ENCODE assay signal across 8 cellular contexts in the genomic region with DNA sequence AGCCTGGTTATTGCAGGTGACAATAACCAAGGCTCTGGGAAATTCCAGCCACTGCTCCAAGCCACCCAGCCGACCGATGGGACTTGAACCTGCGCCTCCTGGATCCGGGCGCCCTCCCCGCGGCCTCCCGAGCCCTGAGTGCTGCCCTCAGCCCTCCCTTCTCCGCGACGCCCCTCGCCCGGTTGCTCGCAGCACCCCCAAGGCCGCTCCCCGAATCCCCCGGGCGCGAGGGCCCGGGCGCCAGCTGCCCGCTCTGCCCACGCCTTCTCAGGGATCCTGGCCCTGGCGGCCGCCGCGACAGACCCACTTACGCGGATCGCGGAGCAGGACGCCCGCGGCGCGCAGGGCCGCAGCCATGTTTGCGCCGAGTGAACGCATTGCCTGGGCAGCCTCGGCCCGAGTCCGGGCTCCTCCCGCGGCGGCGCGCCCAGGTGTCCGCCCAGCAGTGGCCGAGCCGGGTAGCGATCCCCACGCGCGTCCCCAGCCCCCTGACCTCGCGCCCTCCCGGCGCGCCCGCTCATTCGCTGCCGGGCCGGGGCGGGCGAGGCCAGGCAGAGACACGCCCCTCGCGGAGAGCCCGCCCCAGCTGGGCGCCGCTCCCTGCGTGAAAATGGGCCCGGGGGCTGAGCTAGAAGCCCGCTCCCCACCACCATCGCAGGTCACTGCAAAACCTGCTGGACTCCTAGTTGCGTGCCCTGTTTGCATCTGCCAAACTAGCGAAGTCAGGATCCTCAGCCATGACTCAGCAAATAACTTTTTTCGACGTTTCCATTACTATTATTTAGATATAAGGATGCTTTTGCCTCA. TPM values are rescaled to one million over a fixed set of nuclear protein-coding genes. Genes with fewer than 3 reads are reported as not detected.
DNase-seq lines count a peak whose midpoint lies in the region; ATAC-seq and TF ChIP-seq lines count a peak whose summit lies in the region.

A gene with protein sequence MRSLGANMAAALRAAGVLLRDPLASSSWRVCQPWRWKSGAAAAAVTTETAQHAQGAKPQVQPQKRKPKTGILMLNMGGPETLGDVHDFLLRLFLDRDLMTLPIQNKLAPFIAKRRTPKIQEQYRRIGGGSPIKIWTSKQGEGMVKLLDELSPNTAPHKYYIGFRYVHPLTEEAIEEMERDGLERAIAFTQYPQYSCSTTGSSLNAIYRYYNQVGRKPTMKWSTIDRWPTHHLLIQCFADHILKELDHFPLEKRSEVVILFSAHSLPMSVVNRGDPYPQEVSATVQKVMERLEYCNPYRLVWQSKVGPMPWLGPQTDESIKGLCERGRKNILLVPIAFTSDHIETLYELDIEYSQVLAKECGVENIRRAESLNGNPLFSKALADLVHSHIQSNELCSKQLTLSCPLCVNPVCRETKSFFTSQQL (minus strand): TSS at position 460 of the 807 bp plus-strand sequence. CDS start 82 bp downstream, at position 378.

- peak within 1 kb of the TSS; percentile 86 for H3K4me3 Mint-ChIP-seq in activated B cell treated with CpG ODN at 0.5 μM for 24 hours

- TF ChIP-seq CTCF in activated B cell treated with CpG ODN at 0.5 μM for 24 hours (IDR thresholded peaks at IDR 0.05) (no peak), cardiac fibroblast (IDR thresholded peaks at IDR 0.05; ENCODE audit: low read depth, low read length) (no peak)

- no peaks in the 10 kb centered on the region for H3K27me3 Mint-ChIP-seq in activated B cell treated with CpG ODN at 0.5 μM for 24 hours

- H3K36me3 Mint-ChIP-seq in activated B cell treated with CpG ODN at 0.5 μM for 24 hours (ENCODE audit: low read depth), result no peaks in the 10 kb centered on the region

- DNase-seq in DMS79 treated with DMSO at 0.1 percent for 48 hours (lab: John Stamatoyannopoulos, UW), result peak; percentile 31
- DNase-seq in DMS79 (lab: John Stamatoyannopoulos, UW), result no peak
- DNase-seq in NCI-H2107 (lab: John Stamatoyannopoulos, UW), result peak; percentile 54
- DNase-seq in activated B cell treated with CpG ODN at 0.5 μM for 24 hours, result peak; percentile 70
- peak; percentile 61 to 79 for DNase-seq in cardiac fibroblast (ENCODE audit: low read depth in 2 of 2)
- peak; percentile 64 for DNase-seq in iris pigment epithelial cell (ENCODE audit: low read depth)
- DNase-seq in stimulated activated CD4-positive, alpha-beta T cell treated with anti-CD3 and anti-CD28 coated beads, Interleukin-12 subunit alpha, Interleukin-12 subunit beta, amount 100 ng/mL, for 4 hours, result peak; percentile 65

- intact Hi-C loops in activated B cell treated with CpG ODN at 0.5 μM for 24 hours (cut with micrococcal nuclease), result loop anchor here (1.0 to 10.0 kb wide), 3 partner anchors 35 to 1768 kb away; partner anchors contain the start of genes LMAN1 and NARS1

- ATAC-seq in HG02798 (IDR thresholded peaks at IDR 0.05; ENCODE audit: poor library complexity, unreplicated experiment) (peak; percentile 97), activated B cell treated with CpG ODN at 0.5 μM for 24 hours (ENCODE audit: low read depth) (peak; percentile 96)

- H3K4me1 Mint-ChIP-seq in activated B cell treated with CpG ODN at 0.5 μM for 24 hours, result peaks cover 20% of the 10 kb centered on the region

- H3K27ac Mint-ChIP-seq in activated B cell treated with CpG ODN at 0.5 μM for 24 hours, result peak within 1 kb of the TSS; percentile 50

- POLR2A ChIA-PET in activated B cell treated with CpG ODN at 0.5 μM for 24 hours (lab: Charles Lee), result interaction anchor here (1.1 to 1.3 kb wide), 2 partner anchors 36 to 48 kb away, joined by 3 to 6 read pairs; partner anchors contain the start of gene NARS1

- no peaks in the 10 kb centered on the region for H3K9me3 Mint-ChIP-seq in activated B cell treated with CpG ODN at 0.5 μM for 24 hours

- peak within 1 kb of the TSS; percentile 80 for H3K4me3 ChIP-seq in cardiac fibroblast (replicated peaks in 1 of 2; ENCODE audit: low read depth in 2 of 2, low read length in 2 of 2)

- CTCF ChIA-PET in activated B cell treated with CpG ODN at 0.5 μM for 24 hours (lab: Charles Lee), result no interaction called here

RNA-seq across cellular contexts. Expression of the gene that starts here (rescaled TPM):
- total RNA-seq in activated B cell treated with CpG ODN at 0.5 μM for 24 hours, result 9.2 and 9.3 TPM in 2 replicates
